In genomic region chr6:105357147-105357546, GRCh38 we compare ENCODE assay signal across 18 cellular contexts.
"Had no signal": no experiment of that assay in that cellular context is flagged by ENCODE, and none has a peak within 500 bp of the region (broad histone marks: within the 10 kb centered on the region; RNA-seq: fewer than 3 reads in every experiment).

No MANE protein-coding gene starts in this region.

- H3K4me3 ChIP-seq: adrenal gland, gastroesophageal sphincter, heart left ventricle, ovary, stomach, testis, upper lobe of left lung had no signal

- H3K27ac ChIP-seq: adrenal gland, gastroesophageal sphincter, heart left ventricle, ovary, stomach, testis, upper lobe of left lung had no signal

- H3K27me3 ChIP-seq: adrenal gland, gastroesophageal sphincter, heart left ventricle, ovary, stomach, testis, upper lobe of left lung had no signal

- H3K4me1 ChIP-seq: adrenal gland, gastroesophageal sphincter, testis had no signal

- ATAC-seq: activated T-cell treated with anti-CD3 and anti-CD28 coated beads, Interleukin-2, amount 50 U/mL, for 72 hours; esophagus mucosa; gastroesophageal sphincter; naive thymus-derived CD8-positive, alpha-beta T cell; sciatic nerve; stimulated activated effector memory CD8-positive, alpha-beta T cell treated with anti-CD3 and anti-CD28 coated beads, Interleukin-12 subunit alpha, Interleukin-12 subunit beta, amount 100 ng/mL, for 72 hours had no signal

- H3K9me3 ChIP-seq: ovary, stomach, testis, upper lobe of left lung had no signal

- H3K36me3 ChIP-seq: ovary had no signal

- DNase-seq: activated CD4-positive, alpha-beta T cell treated with anti-CD3 and anti-CD28 coated beads, Interleukin-2, amount 50 U/mL, for 4 hours; activated effector memory CD4-positive, alpha-beta T cell treated with anti-CD3 and anti-CD28 coated beads, Interleukin-2, amount 50 U/mL, for 16 hours; activated naive CD4-positive, alpha-beta T cell treated with anti-CD3 and anti-CD28 coated beads, Interleukin-2, amount 50 U/mL, for 16 hours; activated T-cell treated with anti-CD3 and anti-CD28 coated beads, Interleukin-2, amount 50 U/mL, for 72 hours; adrenal gland; effector CD8-positive, alpha-beta T cell; heart left ventricle; kidney glomerular epithelial cell; naive thymus-derived CD8-positive, alpha-beta T cell; ovary; stimulated activated CD4-positive, alpha-beta T cell treated with anti-CD3 and anti-CD28 coated beads, Interleukin-4, amount 100 ng/mL, for 24 hours; stomach; testis; upper lobe of left lung had no signal
